Comparison of ENCODE assay signal across 8 cellular contexts in genomic region chr6:145735356-145736165, GRCh38. TPM values are rescaled to one million over a fixed set of nuclear protein-coding genes. Genes with fewer than 3 reads are reported as not detected.
DNase-seq lines count a peak whose midpoint lies in the region; ATAC-seq and TF ChIP-seq lines count a peak whose summit lies in the region.

TSS of gene EPM2A (minus strand) at chr6:145735520. CDS start at chr6:145735498, 22 bp downstream.

- peak within 1 kb of the TSS; percentile 97 for H3K27ac ChIP-seq in C4-2B
- H3K27ac ChIP-seq in effector memory CD4-positive, alpha-beta T cell (ENCODE audit: insufficient read depth, low read length, poor library complexity, severe bottlenecking): peak within 1 kb of the TSS; percentile 68
- H3K27ac ChIP-seq in mesenchymal stem cell (ENCODE audit: low read length, poor library complexity, severe bottlenecking): peak within 1 kb of the TSS; percentile 97

- H3K9me3 ChIP-seq in effector memory CD4-positive, alpha-beta T cell (ENCODE audit: control insufficient read depth, low read length): no peaks in the 10 kb centered on the region
- no peaks in the 10 kb centered on the region for H3K9me3 ChIP-seq in mesenchymal stem cell (ENCODE audit: control insufficient read depth, low read length)

- H3K14ac ChIP-seq in mesenchymal stem cell (ENCODE audit: low read length in 2 of 2): no peak within 1 kb of the TSS

- peak within 1 kb of the TSS; percentile 100 for H2BK15ac ChIP-seq in mesenchymal stem cell (ENCODE audit: low read depth, poor library complexity, severe bottlenecking)

- peaks cover 3% of the 10 kb centered on the region for H3K79me1 ChIP-seq in mesenchymal stem cell (replicated peaks; ENCODE audit: low read length, poor library complexity, severe bottlenecking)

- H3K4me1 ChIP-seq in effector memory CD4-positive, alpha-beta T cell (ENCODE audit: control insufficient read depth, insufficient read depth, low read length, poor library complexity, severe bottlenecking): no peaks in the 10 kb centered on the region
- H3K4me1 ChIP-seq in mesenchymal stem cell (ENCODE audit: control insufficient read depth, insufficient read depth, low read depth, low read length): peaks cover 1% of the 10 kb centered on the region

- H3K36me3 ChIP-seq in effector memory CD4-positive, alpha-beta T cell (ENCODE audit: control insufficient read depth, insufficient read depth, low read length): no peaks in the 10 kb centered on the region
- H3K36me3 ChIP-seq in mesenchymal stem cell (ENCODE audit: control insufficient read depth in 1 of 2, insufficient read depth in 2 of 2, low read depth in 1 of 2, low read length in 2 of 2): no peaks in the 10 kb centered on the region

- H2AFZ ChIP-seq in mesenchymal stem cell (ENCODE audit: low read depth, low read length): peak within 1 kb of the TSS; percentile 76

- peak within 1 kb of the TSS in 1 of 2 experiments; percentile 69 for H3K23ac ChIP-seq in mesenchymal stem cell (ENCODE audit: low read length in 2 of 2)

- peaks cover 26% of the 10 kb centered on the region for H3K4me1 Mint-ChIP-seq in activated CD8-positive, alpha-beta T cell treated with anti-CD3 and anti-CD28 coated beads, Interleukin-2, amount 10 ng/mL, durations not matched to agents 7 days and 5 days (ENCODE audit: low read depth)

- H3K4me3 ChIP-seq in effector memory CD4-positive, alpha-beta T cell (ENCODE audit: insufficient read depth, low read depth, low read length, poor library complexity, severe bottlenecking): peak within 1 kb of the TSS; percentile 84
- H3K4me3 ChIP-seq in mesenchymal stem cell (ENCODE audit: insufficient read depth in 1 of 2, low read depth in 1 of 2, low read length in 2 of 2): peak within 1 kb of the TSS; percentile 84 to 86

- DNase-seq in GM19238 (ENCODE audit: insufficient read length, low spot score) (peak; percentile 53), NCI-H748 treated with DMSO at 0.1 percent for 48 hours (lab: John Stamatoyannopoulos, UW) (peak; percentile 29), mesenchymal stem cell (peak; percentile 92)
- peak; percentile 69 for DNase-seq in activated CD8-positive, alpha-beta T cell treated with anti-CD3 and anti-CD28 coated beads, Interleukin-2, amount 10 ng/mL, durations not matched to agents 7 days and 5 days
- DNase-seq in effector memory CD4-positive, alpha-beta T cell: peak; percentile 15 to 52 (median 27)
- DNase-seq in stimulated activated CD8-positive, alpha-beta memory T cell treated with anti-CD3 and anti-CD28 coated beads, Interleukin-15, amount 100 ng/mL, for 1 hour (ENCODE audit: low read depth): peak; percentile 17

- POLR2A ChIA-PET in activated CD8-positive, alpha-beta T cell treated with anti-CD3 and anti-CD28 coated beads, Interleukin-2, amount 10 ng/mL, durations not matched to agents 7 days and 5 days (lab: Charles Lee): interaction anchor here (0.5 to 4.3 kb wide), 13 partner anchors 8 to 1994 kb away, joined by 3 to 46 read pairs (median 4); partner anchors contain the start of genes FBXO30 and SHPRH

- ATAC-seq in HG03432 (IDR thresholded peaks at IDR 0.05; ENCODE audit: unreplicated experiment): peak; percentile 69
- peak; percentile 81 for ATAC-seq in activated CD8-positive, alpha-beta T cell treated with anti-CD3 and anti-CD28 coated beads, Interleukin-2, amount 10 ng/mL, durations not matched to agents 7 days and 5 days

- peak within 1 kb of the TSS; percentile 93 for H3K4me3 Mint-ChIP-seq in activated CD8-positive, alpha-beta T cell treated with anti-CD3 and anti-CD28 coated beads, Interleukin-2, amount 10 ng/mL, durations not matched to agents 7 days and 5 days

- H4K8ac ChIP-seq in mesenchymal stem cell (ENCODE audit: low read length): peak within 1 kb of the TSS; percentile 77

- peak; percentile 6; the same call in 1 of the 2 replicates for TF ChIP-seq CTCF in C4-2B (conservative IDR thresholded peaks at IDR 0.05)

- H3K4me2 ChIP-seq in mesenchymal stem cell (ENCODE audit: low read length, poor library complexity, severe bottlenecking): peak within 1 kb of the TSS; percentile 98

- no peaks in the 10 kb centered on the region for H3K27me3 Mint-ChIP-seq in activated CD8-positive, alpha-beta T cell treated with anti-CD3 and anti-CD28 coated beads, Interleukin-2, amount 10 ng/mL, durations not matched to agents 7 days and 5 days (ENCODE audit: low read depth)

- peak within 1 kb of the TSS; percentile 95 for H2BK120ac ChIP-seq in mesenchymal stem cell (ENCODE audit: low read depth, low read length)

- H3K4ac ChIP-seq in mesenchymal stem cell (ENCODE audit: low read depth in 1 of 2, low read length in 2 of 2): peak within 1 kb of the TSS in 1 of 2 experiments; percentile 37

- peak within 1 kb of the TSS; percentile 98 for H3K9ac ChIP-seq in mesenchymal stem cell (ENCODE audit: low read length)

- no peaks in the 10 kb centered on the region for H3K9me3 Mint-ChIP-seq in activated CD8-positive, alpha-beta T cell treated with anti-CD3 and anti-CD28 coated beads, Interleukin-2, amount 10 ng/mL, durations not matched to agents 7 days and 5 days (ENCODE audit: insufficient read depth)

- H2BK5ac ChIP-seq in mesenchymal stem cell (ENCODE audit: low read depth, low read length, poor library complexity, severe bottlenecking): peak within 1 kb of the TSS; percentile 95

- peaks cover 3% of the 10 kb centered on the region for H3K36me3 Mint-ChIP-seq in activated CD8-positive, alpha-beta T cell treated with anti-CD3 and anti-CD28 coated beads, Interleukin-2, amount 10 ng/mL, durations not matched to agents 7 days and 5 days (ENCODE audit: low read depth)

- H4K91ac ChIP-seq in mesenchymal stem cell (ENCODE audit: low read length): peak within 1 kb of the TSS; percentile 27

- CTCF ChIA-PET in activated CD8-positive, alpha-beta T cell treated with anti-CD3 and anti-CD28 coated beads, Interleukin-2, amount 10 ng/mL, durations not matched to agents 7 days and 5 days (lab: Charles Lee): interaction anchor here (0.6 to 2.2 kb wide), 4 partner anchors 32 to 152 kb away, joined by 3 to 9 read pairs (median 4); partner anchors contain the start of gene FBXO30

- H3K18ac ChIP-seq in mesenchymal stem cell (ENCODE audit: low read depth in 1 of 2, low read length in 2 of 2): peak within 1 kb of the TSS; percentile 88 to 97

- H3K27me3 ChIP-seq in effector memory CD4-positive, alpha-beta T cell (replicated peaks; ENCODE audit: control insufficient read depth, insufficient read depth, low read length, poor library complexity, severe bottlenecking): no peaks in the 10 kb centered on the region
- no peaks in the 10 kb centered on the region for H3K27me3 ChIP-seq in mesenchymal stem cell (ENCODE audit: control insufficient read depth in 1 of 2, insufficient read depth in 1 of 2, low read length in 2 of 2)

- H2AK5ac ChIP-seq in mesenchymal stem cell (ENCODE audit: low read length, severe bottlenecking): no peak within 1 kb of the TSS

- H2BK12ac ChIP-seq in mesenchymal stem cell (ENCODE audit: low read length in 2 of 2): no peak within 1 kb of the TSS

- under 1% methylated on average over 58 of the region's 69 CpGs for WGBS in mesenchymal stem cell

- peak within 1 kb of the TSS; percentile 98 for H3K27ac Mint-ChIP-seq in activated CD8-positive, alpha-beta T cell treated with anti-CD3 and anti-CD28 coated beads, Interleukin-2, amount 10 ng/mL, durations not matched to agents 7 days and 5 days

RNA-seq across cellular contexts. Expression of gene EPM2A, which starts in this region (rescaled TPM):
- 1 to 10 TPM; 6.3 to 7.5 TPM for total RNA-seq in activated CD8-positive, alpha-beta T cell treated with anti-CD3 and anti-CD28 coated beads, Interleukin-2, amount 10 ng/mL, durations not matched to agents 7 days and 5 days
- 2.3 TPM for polyA plus RNA-seq in mesenchymal stem cell (2013, experiment 1 of 2)
- polyA plus RNA-seq in mesenchymal stem cell (2013, experiment 2 of 2): 2.8 TPM

Comparison
In these comparisons a context has a peak if more than half of its experiments do, and no peak if none do; other contexts are left out.
1. Peak in every context shown above with its lines: DNase-seq, ATAC-seq, H3K4me3 ChIP-seq and H3K27ac ChIP-seq.
2. DNase-seq: peak in every context shown above with its lines; median percentile 92 in mesenchymal stem cell; 69 in activated CD8-positive, alpha-beta T cell treated with anti-CD3 and anti-CD28 coated beads, Interleukin-2, amount 10 ng/mL, durations not matched to agents 7 days and 5 days; 53 in GM19238; 29 in NCI-H748 treated with DMSO at 0.1 percent for 48 hours; 27 in effector memory CD4-positive, alpha-beta T cell; 17 in stimulated activated CD8-positive, alpha-beta memory T cell treated with anti-CD3 and anti-CD28 coated beads, Interleukin-15, amount 100 ng/mL, for 1 hour.